Comparison of ENCODE assay signal across 36 cellular contexts in genomic region chr18:36201765-36202164, GRCh38. TPM values are rescaled to one million over a fixed set of nuclear protein-coding genes. Genes with fewer than 3 reads are reported as not detected.
DNase-seq lines count a peak whose midpoint lies in the region; ATAC-seq and TF ChIP-seq lines count a peak whose summit lies in the region.
"Had no signal": no experiment of that assay in that cellular context is flagged by ENCODE, and none has a peak within 500 bp of the region (broad histone marks: within the 10 kb centered on the region; RNA-seq: fewer than 3 reads in every experiment).

No MANE protein-coding gene starts in this region.

- no peaks in the 10 kb centered on the region for H3K4me1 ChIP-seq in esophagus muscularis mucosa
- H3K4me1 ChIP-seq: A549; BE2C; BLaER1; BLaER1 treated with 17β-estradiol and CSF1 and Interleukin-3, amounts not matched to agents 10 nM and 100 nM; Caco-2 had no signal

- H3K27me3 Mint-ChIP-seq in nephron progenitor cell (ENCODE audit: low read depth, poor library complexity): peaks cover 13% of the 10 kb centered on the region
- H3K27me3 Mint-ChIP-seq in osteocyte (ENCODE audit: unreplicated experiment): no peaks in the 10 kb centered on the region
- H3K27me3 Mint-ChIP-seq: CD4-positive, alpha-beta T cell had no signal

- H3K4me3 Mint-ChIP-seq in nephron progenitor cell: no peak overlapping the region
- no peak overlapping the region for H3K4me3 Mint-ChIP-seq in osteocyte (ENCODE audit: unreplicated experiment)
- H3K4me3 Mint-ChIP-seq: B cell; CD14-positive monocyte; CD4-positive, alpha-beta memory T cell; CD4-positive, alpha-beta T cell; CD4-positive, CD25-positive, alpha-beta regulatory T cell; CD8-positive, alpha-beta memory T cell; CD8-positive, alpha-beta T cell had no signal

- DNase-seq in activated effector memory CD4-positive, alpha-beta T cell treated with anti-CD3 and anti-CD28 coated beads, Interleukin-2, amount 50 U/mL, for 16 hours: peak; percentile 17
- DNase-seq in activated effector memory CD4-positive, alpha-beta T cell treated with Interleukin-2 at 50 U/mL for 16 hours: no peak
- DNase-seq in esophagus muscularis mucosa (ENCODE audit: extremely low spot score) (peak; percentile 80), nephron progenitor cell (no peak), osteocyte (ENCODE audit: extremely low spot score, unreplicated experiment) (peak; percentile 59), ecto neural progenitor cell (ENCODE audit: low spot score) (no peak)
- DNase-seq: 8988T; ACHN; AML-193; BE2C; C1 segment of cervical spinal cord; Caco-2; Calu3; CD4-positive, alpha-beta memory T cell; CD4-positive, alpha-beta T cell; CD4-positive, CD25-positive, alpha-beta regulatory T cell; CD8-positive, alpha-beta memory T cell; COR-L47; DMS 273 treated with DMSO at 0.1 percent for 48 hours; DMS153; DMS53; DMS79; DMS79 treated with DMSO at 0.1 percent for 48 hours; DND-41; EL had no signal

- WGBS in esophagus muscularis mucosa: 87% methylated on average over 2 of the region's 2 CpGs

- H3K27ac Mint-ChIP-seq in nephron progenitor cell (peak overlapping the region; percentile 15), osteocyte (ENCODE audit: unreplicated experiment) (no peak overlapping the region)
- H3K27ac Mint-ChIP-seq: B cell; CD14-positive monocyte; CD4-positive, alpha-beta memory T cell; CD4-positive, alpha-beta T cell; CD4-positive, CD25-positive, alpha-beta regulatory T cell; CD8-positive, alpha-beta memory T cell; CD8-positive, alpha-beta T cell had no signal

- H3K4me3 ChIP-seq in esophagus muscularis mucosa: no peak overlapping the region
- H3K4me3 ChIP-seq: A549; BLaER1; BLaER1 treated with 17β-estradiol and CSF1 and Interleukin-3, amounts not matched to agents 10 nM and 100 nM had no signal

- H3K4me1 Mint-ChIP-seq in nephron progenitor cell (no peaks in the 10 kb centered on the region), osteocyte (ENCODE audit: unreplicated experiment) (no peaks in the 10 kb centered on the region)
- H3K4me1 Mint-ChIP-seq: B cell; CD14-positive monocyte; CD4-positive, alpha-beta memory T cell; CD4-positive, CD25-positive, alpha-beta regulatory T cell; CD8-positive, alpha-beta memory T cell had no signal

- H3K36me3 Mint-ChIP-seq in nephron progenitor cell (ENCODE audit: low read depth) (peaks cover 5% of the 10 kb centered on the region), osteocyte (ENCODE audit: unreplicated experiment) (peaks cover 8% of the 10 kb centered on the region)
- H3K36me3 Mint-ChIP-seq: CD14-positive monocyte; CD4-positive, alpha-beta memory T cell; CD4-positive, CD25-positive, alpha-beta regulatory T cell; CD8-positive, alpha-beta memory T cell; CD8-positive, alpha-beta T cell had no signal

- H3K27ac ChIP-seq in esophagus muscularis mucosa (replicated peaks in 1 of 4): no peak overlapping the region
- H3K27ac ChIP-seq: 22Rv1; A549; BLaER1; BLaER1 treated with 17β-estradiol and CSF1 and Interleukin-3, amounts not matched to agents 10 nM and 100 nM; C4-2B had no signal

- no peak for ATAC-seq in GM21390 (IDR thresholded peaks at IDR 0.05; ENCODE audit: unreplicated experiment)
- ATAC-seq in HG02852 (IDR thresholded peaks at IDR 0.05; ENCODE audit: unreplicated experiment): no peak
- ATAC-seq: A549; CD8-positive, alpha-beta T cell had no signal

- TF ChIP-seq POLR2A in esophagus muscularis mucosa (IDR thresholded peaks at IDR 0.05; ENCODE audit: low read depth): no peak

- H3K36me3 ChIP-seq in esophagus muscularis mucosa: no peaks in the 10 kb centered on the region
- H3K36me3 ChIP-seq: BE2C; BLaER1; BLaER1 treated with 17β-estradiol and CSF1 and Interleukin-3, amounts not matched to agents 10 nM and 100 nM had no signal

- no peaks in the 10 kb centered on the region for H3K9me3 Mint-ChIP-seq in nephron progenitor cell
- H3K9me3 Mint-ChIP-seq in osteocyte (ENCODE audit: unreplicated experiment): no peaks in the 10 kb centered on the region
- H3K9me3 Mint-ChIP-seq: CD4-positive, alpha-beta memory T cell; CD4-positive, alpha-beta T cell; CD8-positive, alpha-beta memory T cell; CD8-positive, alpha-beta T cell had no signal

- TF ChIP-seq CTCF in esophagus muscularis mucosa (IDR thresholded peaks at IDR 0.05) (no peak), nephron progenitor cell (IDR thresholded peaks at IDR 0.05) (no peak), osteocyte (IDR thresholded peaks at IDR 0.05) (no peak)

- no peak for TF ChIP-seq EP300 in esophagus muscularis mucosa (IDR thresholded peaks at IDR 0.05)

- no peaks in the 10 kb centered on the region for H3K27me3 ChIP-seq in esophagus muscularis mucosa
- H3K27me3 ChIP-seq: BE2C; BLaER1; BLaER1 treated with 17β-estradiol and CSF1 and Interleukin-3, amounts not matched to agents 10 nM and 100 nM had no signal

- intact Hi-C loops in esophagus muscularis mucosa (cut with DNase I): no loop called here

- H3K9me3 ChIP-seq in esophagus muscularis mucosa: no peaks in the 10 kb centered on the region
- H3K9me3 ChIP-seq: A549; BE2C; BLaER1; BLaER1 treated with 17β-estradiol and CSF1 and Interleukin-3, amounts not matched to agents 10 nM and 100 nM; Caco-2 had no signal

RNA-seq across cellular contexts. Expression of gene MOCOS, which starts 14.5 kb away (rescaled TPM):
- total RNA-seq in esophagus muscularis mucosa: 1 to 10 TPM in 3 of 4 donors, under 1 TPM in 1; 0.98 to 1.7 (median 1.4) TPM
- total RNA-seq in osteocyte: 5.2 and 5.5 TPM in 2 replicates
- total RNA-seq: A673; CD4-positive, alpha-beta T cell; CD4-positive, CD25-positive, alpha-beta regulatory T cell; CD8-positive, alpha-beta T cell had no signal

Comparison
In these comparisons a context has a peak if more than half of its experiments do, and no peak if none do; other contexts are left out.
1. DNase-seq: peak in activated effector memory CD4-positive, alpha-beta T cell treated with anti-CD3 and anti-CD28 coated beads, Interleukin-2, amount 50 U/mL, for 16 hours (single experiment), esophagus muscularis mucosa (single experiment) and osteocyte (single experiment); none in activated effector memory CD4-positive, alpha-beta T cell treated with Interleukin-2 at 50 U/mL for 16 hours (single experiment), nephron progenitor cell (single experiment) and ecto neural progenitor cell (single experiment).